In the genomic region with DNA sequence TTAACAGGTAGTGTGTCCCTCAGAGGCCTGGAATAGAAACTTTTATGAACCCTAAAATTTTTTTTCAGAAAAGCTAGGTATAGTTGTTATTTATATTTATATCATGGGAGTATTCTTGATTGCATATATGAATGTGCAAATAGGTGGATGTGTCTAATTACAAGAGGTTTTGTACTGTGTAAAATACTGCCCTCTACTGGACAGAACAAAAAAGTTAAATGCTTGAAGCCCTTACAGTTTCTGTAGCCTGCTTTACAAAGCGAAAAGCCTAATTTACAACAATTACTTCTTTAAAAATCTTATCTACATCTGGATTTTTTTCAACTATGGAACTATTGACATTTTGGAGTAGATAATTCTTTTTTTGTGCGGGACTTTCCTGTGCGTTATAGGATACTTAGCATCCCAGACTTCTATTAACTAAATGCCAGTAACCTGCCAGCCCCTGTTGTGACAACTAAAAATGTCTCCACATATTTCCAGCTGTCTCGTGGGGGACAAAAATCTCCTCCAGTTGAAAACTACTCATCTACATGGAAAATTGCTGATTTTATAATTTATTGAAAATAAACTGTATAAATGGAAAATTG, we compare ENCODE assay signal across 8 cellular contexts. TPM values are rescaled to one million over a fixed set of nuclear protein-coding genes. Genes with fewer than 3 reads are reported as not detected.
A peak's percentile ranks its signal among the peaks of the same experiment; 100 is the strongest.
DNase-seq lines count a peak whose midpoint lies in the region; ATAC-seq and TF ChIP-seq lines count a peak whose summit lies in the region.

No MANE protein-coding gene starts in this region.

- peak; percentile 63 for ATAC-seq in activated T-helper 17 cell treated with anti-CD3 and anti-CD28 coated beads, Interleukin-2, amount 50 U/mL, for 72 hours (replicated peaks)
- ATAC-seq in HG03196 (IDR thresholded peaks at IDR 0.05; ENCODE audit: unreplicated experiment), result no peak

- H3K4me3 ChIP-seq in GM06990 (replicated peaks; ENCODE audit: low read depth, low read length), result no peak overlapping the region
- H3K4me3 ChIP-seq in left ventricle myocardium inferior, result no peak overlapping the region
- H3K4me3 ChIP-seq in spleen, result no peak overlapping the region

- H3K4me3 Mint-ChIP-seq in activated T-helper 17 cell treated with anti-CD3 and anti-CD28 coated beads, Interleukin-2, amount 50 U/mL, for 72 hours, result no peak overlapping the region

- no peaks in the 10 kb centered on the region for H3K9me3 ChIP-seq in left ventricle myocardium inferior (replicated peaks)
- H3K9me3 ChIP-seq in spleen, result no peaks in the 10 kb centered on the region

- H3K36me3 Mint-ChIP-seq in activated T-helper 17 cell treated with anti-CD3 and anti-CD28 coated beads, Interleukin-2, amount 50 U/mL, for 72 hours (ENCODE audit: low read depth), result no peaks in the 10 kb centered on the region

- POLR2A ChIA-PET in HEK293T (lab: Yijun Ruan, JAX), result interaction anchor here (0.6 to 1.0 kb wide), 2 partner anchors 166 to 199 kb away, joined by 3 read pairs; no protein-coding TSS in a partner anchor

- no peaks in the 10 kb centered on the region for H3K9me3 Mint-ChIP-seq in activated T-helper 17 cell treated with anti-CD3 and anti-CD28 coated beads, Interleukin-2, amount 50 U/mL, for 72 hours

- no peak overlapping the region for H3K27ac Mint-ChIP-seq in activated T-helper 17 cell treated with anti-CD3 and anti-CD28 coated beads, Interleukin-2, amount 50 U/mL, for 72 hours

- intact Hi-C loops in left ventricle myocardium inferior (cut with micrococcal nuclease) (loop anchor here (5.0 to 10.0 kb wide), 3 partner anchors 166 to 504 kb away; no protein-coding TSS in a partner anchor), spleen (cut with DNase I; ENCODE audit: low total_unique reads) (loop anchor here (5.0 to 10.0 kb wide), 2 partner anchors 196 to 504 kb away; no protein-coding TSS in a partner anchor)

- H3K4me1 ChIP-seq in left ventricle myocardium inferior (peaks cover 6% of the 10 kb centered on the region), spleen (peaks cover 0 to 14% (median 10%) of the 10 kb centered on the region in 6 donors)

- no peaks in the 10 kb centered on the region for H3K36me3 ChIP-seq in GM06990 (ENCODE audit: control insufficient read depth, insufficient read depth, low read length)
- H3K36me3 ChIP-seq in left ventricle myocardium inferior, result no peaks in the 10 kb centered on the region
- H3K36me3 ChIP-seq in spleen, result no peaks in the 10 kb centered on the region

- H3K27me3 ChIP-seq in GM06990 (replicated peaks; ENCODE audit: control insufficient read depth, insufficient read depth, low read length) (no peaks in the 10 kb centered on the region), left ventricle myocardium inferior (ENCODE audit: low read depth) (no peaks in the 10 kb centered on the region), spleen (replicated peaks in 1 of 7) (no peaks in the 10 kb centered on the region)

- peaks cover 9% of the 10 kb centered on the region for H3K4me1 Mint-ChIP-seq in activated T-helper 17 cell treated with anti-CD3 and anti-CD28 coated beads, Interleukin-2, amount 50 U/mL, for 72 hours

- CTCF ChIA-PET in HEK293T (lab: Yijun Ruan, JAX), result interaction anchor here (0.5 to 8.0 kb wide), 11 partner anchors 30 to 514 kb away, joined by 3 to 67 read pairs (median 4); no protein-coding TSS in a partner anchor

- H3K27me3 Mint-ChIP-seq in activated T-helper 17 cell treated with anti-CD3 and anti-CD28 coated beads, Interleukin-2, amount 50 U/mL, for 72 hours, result peaks cover under 1% of the 10 kb centered on the region

- 40 to 58% (median 48%) methylated on average over 4 of the region's 4 CpGs for WGBS in spleen, 5 donors

- H3K27ac ChIP-seq in left ventricle myocardium inferior (replicated peaks) (no peak overlapping the region), spleen (no peak overlapping the region)

- TF ChIP-seq CTCF in GM06990 (IDR thresholded peaks at IDR 0.05; ENCODE audit: insufficient read depth, low read length, poor library complexity, severe bottlenecking) (peak; percentile 63), left ventricle myocardium inferior (IDR thresholded peaks at IDR 0.05; ENCODE audit: borderline replicate concordance) (peak; percentile 78), spleen (IDR thresholded peaks at IDR 0.05 in 8 of 11, conservative IDR thresholded peaks at IDR 0.05 in 3 of 11) (peak in 9 of 11 experiments; percentile 39 to 74 (median 56))

- DNase-seq in GM06990 (ENCODE audit: extremely low read depth, insufficient read length) (peak; percentile 26), HEK293T (ENCODE audit: extremely low spot score) (peak; percentile 37), NCI-H1694 treated with DMSO at 0.1 percent for 48 hours (lab: John Stamatoyannopoulos, UW) (peak; percentile 39), left ventricle myocardium inferior (no peak), spleen (no peak), COLO668 (lab: John Stamatoyannopoulos, UW; ENCODE audit: unreplicated experiment) (no peak)

- no peak for TF ChIP-seq POLR2A in spleen (IDR thresholded peaks at IDR 0.05)

TF ChIP-seq in HEK293T, 16 proteins besides CTCF, POLR2A, EP300 and RAD21:
- TF ChIP-seq FOXM1 (IDR thresholded peaks at IDR 0.05; ENCODE audit: borderline replicate concordance) (no peak), SUZ12 (IDR thresholded peaks at IDR 0.05) (no peak), LEF1 (IDR thresholded peaks at IDR 0.05; ENCODE audit: borderline replicate concordance) (no peak), FOXA1 (IDR thresholded peaks at IDR 0.05) (no peak), ZNF384 (IDR thresholded peaks at IDR 0.05) (no peak), L3MBTL2 (conservative IDR thresholded peaks at IDR 0.05) (no peak), NFRKB (IDR thresholded peaks at IDR 0.05) (no peak), ELF4 (IDR thresholded peaks at IDR 0.05) (no peak), BHLHE40 (IDR thresholded peaks at IDR 0.05; ENCODE audit: borderline replicate concordance) (no peak), CTBP1 (IDR thresholded peaks at IDR 0.05; ENCODE audit: borderline replicate concordance) (no peak), TARDBP (IDR thresholded peaks at IDR 0.05) (no peak), ARNT (IDR thresholded peaks at IDR 0.05) (no peak), HDGF (IDR thresholded peaks at IDR 0.05; ENCODE audit: borderline replicate concordance) (no peak), SP1 (IDR thresholded peaks at IDR 0.05) (no peak)
- TF ChIP-seq, protein P1, sequence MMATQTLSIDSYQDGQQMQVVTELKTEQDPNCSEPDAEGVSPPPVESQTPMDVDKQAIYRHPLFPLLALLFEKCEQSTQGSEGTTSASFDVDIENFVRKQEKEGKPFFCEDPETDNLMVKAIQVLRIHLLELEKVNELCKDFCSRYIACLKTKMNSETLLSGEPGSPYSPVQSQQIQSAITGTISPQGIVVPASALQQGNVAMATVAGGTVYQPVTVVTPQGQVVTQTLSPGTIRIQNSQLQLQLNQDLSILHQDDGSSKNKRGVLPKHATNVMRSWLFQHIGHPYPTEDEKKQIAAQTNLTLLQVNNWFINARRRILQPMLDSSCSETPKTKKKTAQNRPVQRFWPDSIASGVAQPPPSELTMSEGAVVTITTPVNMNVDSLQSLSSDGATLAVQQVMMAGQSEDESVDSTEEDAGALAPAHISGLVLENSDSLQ (IDR thresholded peaks at IDR 0.05), result no peak

RNA-seq across cellular contexts. Expression of a gene that starts 35.1 kb away (rescaled TPM):
- total RNA-seq in activated T-helper 17 cell treated with anti-CD3 and anti-CD28 coated beads, Interleukin-2, amount 50 U/mL, for 72 hours, result under 1 TPM in 1 of 2 donors, not detected in 1; 0.16 TPM
- total RNA-seq in left ventricle myocardium inferior (3.5 TPM), spleen (10 to 100 TPM; 15.3 to 48.3 (median 33.1) TPM)
- 1 to 10 TPM; 1.8 to 3.7 (median 1.9) TPM for polyA plus RNA-seq in spleen

Comparison
In these comparisons a context has a peak if more than half of its experiments do, and no peak if none do; other contexts are left out.
1. DNase-seq: peak in GM06990 (single experiment), HEK293T (single experiment) and NCI-H1694 treated with DMSO at 0.1 percent for 48 hours (single experiment); none in left ventricle myocardium inferior (single experiment), spleen (single experiment) and COLO668 (single experiment).
2. Peak in every context shown above with its lines, with median percentiles within 50 percentile points of each other: CTCF ChIP-seq.